In genomic region chr15:59339252-59339672, GRCh38 we compare ENCODE assay signal across 19 cellular contexts. TPM values are rescaled to one million over a fixed set of nuclear protein-coding genes. Genes with fewer than 3 reads are reported as not detected.
DNase-seq lines count a peak whose midpoint lies in the region; ATAC-seq and TF ChIP-seq lines count a peak whose summit lies in the region.
"Had no signal": no experiment of that assay in that cellular context is flagged by ENCODE, and none has a peak within 500 bp of the region (broad histone marks: within the 10 kb centered on the region; RNA-seq: fewer than 3 reads in every experiment).

No MANE protein-coding gene starts in this region.

- H3K4me1 Mint-ChIP-seq in HFFc6 (ENCODE audit: low read depth) = peaks cover 28% of the 10 kb centered on the region
- H3K4me1 Mint-ChIP-seq in osteocyte (ENCODE audit: unreplicated experiment) = peaks cover 13% of the 10 kb centered on the region
- peaks cover 4% of the 10 kb centered on the region for H3K4me1 Mint-ChIP-seq in activated T-cell treated with anti-CD3 and anti-CD28 coated beads, Interleukin-2, amount 50 U/mL, for 4 hours (ENCODE audit: low read depth)
- H3K4me1 Mint-ChIP-seq: activated CD4-positive, alpha-beta memory T cell treated with anti-CD3 and anti-CD28 coated beads, Interleukin-2, amount 10 ng/mL, durations not matched to agents 7 days and 5 days had no signal

- H3K9me3 ChIP-seq in mammary epithelial cell (replicated peaks; ENCODE audit: insufficient read depth, low read length) = no peaks in the 10 kb centered on the region
- H3K9me3 ChIP-seq: colonic mucosa, sigmoid colon, thyroid gland had no signal

- CTCF ChIA-PET in mammary epithelial cell (lab: Charles Lee; ENCODE audit: low non-redundant PET) = interaction anchor here (0.7 kb wide), 1 partner anchor 21 kb away, joined by 3 read pairs; no protein-coding TSS in a partner anchor

- peaks cover 33% of the 10 kb centered on the region for H3K4me1 ChIP-seq in mammary epithelial cell (ENCODE audit: insufficient read depth, low read length)
- H3K4me1 ChIP-seq: colonic mucosa had no signal

- H3K36me3 ChIP-seq in mammary epithelial cell (ENCODE audit: insufficient read depth, low read length) (no peaks in the 10 kb centered on the region), H7 (replicated peaks; ENCODE audit: control insufficient read depth, insufficient read depth, low read length) (no peaks in the 10 kb centered on the region)
- H3K36me3 ChIP-seq: colonic mucosa, sigmoid colon, thyroid gland had no signal

- H3K27ac ChIP-seq in mammary epithelial cell (ENCODE audit: insufficient read depth, low read depth, low read length) = peak overlapping the region; percentile 90
- H3K27ac ChIP-seq: C4-2B, colonic mucosa, sigmoid colon, thyroid gland had no signal

- H3K9me3 Mint-ChIP-seq in HFFc6 = no peaks in the 10 kb centered on the region
- H3K9me3 Mint-ChIP-seq in osteocyte (ENCODE audit: unreplicated experiment) = peaks cover 20% of the 10 kb centered on the region
- H3K9me3 Mint-ChIP-seq in activated T-cell treated with anti-CD3 and anti-CD28 coated beads, Interleukin-2, amount 50 U/mL, for 4 hours = peaks cover 6% of the 10 kb centered on the region
- H3K9me3 Mint-ChIP-seq: activated CD4-positive, alpha-beta memory T cell treated with anti-CD3 and anti-CD28 coated beads, Interleukin-2, amount 10 ng/mL, durations not matched to agents 7 days and 5 days; activated T-cell treated with anti-CD3 and anti-CD28 coated beads, Interleukin-2, amount 50 U/mL, for 72 hours had no signal

- dilution Hi-C loops in mammary epithelial cell (cut with HindIII; ENCODE audit: low sequenced_read_pairs) = no loop called here

- ATAC-seq in activated T-cell treated with anti-CD3 and anti-CD28 coated beads, Interleukin-2, amount 50 U/mL, for 4 hours = no peak
- ATAC-seq: activated naive CD8-positive, alpha-beta T cell treated with anti-CD3 and anti-CD28 coated beads, Interleukin-2, amount 50 U/mL, for 24 hours; activated T-cell treated with anti-CD3 and anti-CD28 coated beads, Interleukin-2, amount 50 U/mL, for 72 hours had no signal

- H3K36me3 Mint-ChIP-seq in HFFc6 (ENCODE audit: low read depth) (peaks cover 26% of the 10 kb centered on the region), osteocyte (ENCODE audit: unreplicated experiment) (peaks cover 13% of the 10 kb centered on the region)
- no peaks in the 10 kb centered on the region for H3K36me3 Mint-ChIP-seq in activated T-cell treated with anti-CD3 and anti-CD28 coated beads, Interleukin-2, amount 50 U/mL, for 4 hours (ENCODE audit: insufficient read depth)

- no peak overlapping the region for H3K9ac ChIP-seq in mammary epithelial cell (ENCODE audit: insufficient read depth, low read length)

- H3K27me3 Mint-ChIP-seq in HFFc6 (ENCODE audit: insufficient read depth) (no peaks in the 10 kb centered on the region), osteocyte (ENCODE audit: unreplicated experiment) (no peaks in the 10 kb centered on the region)
- H3K27me3 Mint-ChIP-seq in activated T-cell treated with anti-CD3 and anti-CD28 coated beads, Interleukin-2, amount 50 U/mL, for 4 hours (ENCODE audit: low read depth) = peaks cover 5% of the 10 kb centered on the region

- H3K4me3 ChIP-seq in mammary epithelial cell (replicated peaks in 1 of 3; ENCODE audit: insufficient read depth in 1 of 3, low read depth in 2 of 3, low read length in 3 of 3) (no peak overlapping the region), fibroblast of villous mesenchyme (ENCODE audit: low read depth, low read length) (no peak overlapping the region), H7 (ENCODE audit: insufficient read depth, low read depth, low read length) (no peak overlapping the region)
- H3K4me3 ChIP-seq: colonic mucosa, sigmoid colon, thyroid gland had no signal

- 7% methylated on average over 3 of the region's 3 CpGs for WGBS in mammary epithelial cell (ENCODE audit: low coverage, missing lambda C conversion rate)

- BruUV-seq in mammary epithelial cell (replicated peaks; lab: Mats Ljungman, UMichigan) = no TSS peak

- H3K4me3 Mint-ChIP-seq in HFFc6 = no peak overlapping the region
- H3K4me3 Mint-ChIP-seq in osteocyte (ENCODE audit: unreplicated experiment) = no peak overlapping the region
- no peak overlapping the region for H3K4me3 Mint-ChIP-seq in activated T-cell treated with anti-CD3 and anti-CD28 coated beads, Interleukin-2, amount 50 U/mL, for 4 hours
- H3K4me3 Mint-ChIP-seq: activated CD4-positive, alpha-beta memory T cell treated with anti-CD3 and anti-CD28 coated beads, Interleukin-2, amount 10 ng/mL, durations not matched to agents 7 days and 5 days; activated naive CD8-positive, alpha-beta T cell treated with anti-CD3 and anti-CD28 coated beads, Interleukin-2, amount 50 U/mL, for 24 hours; activated T-cell treated with anti-CD3 and anti-CD28 coated beads, Interleukin-2, amount 50 U/mL, for 72 hours had no signal

- intact Hi-C loops in mammary epithelial cell (cut with micrococcal nuclease) = loop anchor here (1.0 to 5.0 kb wide), 5 partner anchors 11 to 57 kb away; partner anchors contain the start of gene MYO1E

- H2AFZ ChIP-seq in mammary epithelial cell (ENCODE audit: low read depth, low read length) = no peak overlapping the region

- DNase-seq in HFFc6 (peak; percentile 64), mammary epithelial cell (peak; percentile 94), fibroblast of villous mesenchyme (ENCODE audit: low read depth) (peak; percentile 69), osteocyte (ENCODE audit: extremely low spot score, unreplicated experiment) (no peak), NCI-H1694 (lab: John Stamatoyannopoulos, UW) (no peak), H7 (no peak)
- no peak for DNase-seq in stimulated activated CD8-positive, alpha-beta memory T cell treated with anti-CD3 and anti-CD28 coated beads, Interleukin-4, amount 100 ng/mL, for 48 hours
- DNase-seq in activated T-cell treated with anti-CD3 and anti-CD28 coated beads, Interleukin-2, amount 50 U/mL, for 4 hours = no peak
- DNase-seq: activated CD4-positive, alpha-beta memory T cell treated with anti-CD3 and anti-CD28 coated beads, Interleukin-2, amount 10 ng/mL, durations not matched to agents 7 days and 5 days; activated naive CD8-positive, alpha-beta T cell treated with anti-CD3 and anti-CD28 coated beads, Interleukin-2, amount 50 U/mL, for 24 hours; activated T-cell treated with anti-CD3 and anti-CD28 coated beads, Interleukin-2, amount 50 U/mL, for 72 hours; colonic mucosa; DMS53; foreskin melanocyte; NCI-H187 treated with DMSO at 0.1 percent for 48 hours; NCI-H524 treated with DMSO at 0.1 percent for 48 hours; sigmoid colon; thyroid gland had no signal

- peak overlapping the region; percentile 48 for H3K4me2 ChIP-seq in mammary epithelial cell (ENCODE audit: insufficient read depth, low read depth, low read length)

- in situ Hi-C loops in mammary epithelial cell (cut with MboI; ENCODE audit: low sequenced_read_pairs in 2 of 2) = no loop called here

- H3K27me3 ChIP-seq in mammary epithelial cell (ENCODE audit: insufficient read depth, low read length) (no peaks in the 10 kb centered on the region), H7 (ENCODE audit: control insufficient read depth, insufficient read depth, low read length) (no peaks in the 10 kb centered on the region)
- H3K27me3 ChIP-seq: colonic mucosa, sigmoid colon, thyroid gland had no signal

- no peaks in the 10 kb centered on the region for H4K20me1 ChIP-seq in mammary epithelial cell (ENCODE audit: insufficient read depth, low read length)

- H3K27ac Mint-ChIP-seq in HFFc6 (peak overlapping the region; percentile 64), osteocyte (ENCODE audit: unreplicated experiment) (peak overlapping the region; percentile 5)
- H3K27ac Mint-ChIP-seq: activated CD4-positive, alpha-beta memory T cell treated with anti-CD3 and anti-CD28 coated beads, Interleukin-2, amount 10 ng/mL, durations not matched to agents 7 days and 5 days; activated naive CD8-positive, alpha-beta T cell treated with anti-CD3 and anti-CD28 coated beads, Interleukin-2, amount 50 U/mL, for 24 hours; activated T-cell treated with anti-CD3 and anti-CD28 coated beads, Interleukin-2, amount 50 U/mL, for 72 hours had no signal

- TF ChIP-seq CTCF in HFFc6 (IDR thresholded peaks at IDR 0.05) (no peak), mammary epithelial cell (conservative IDR thresholded peaks at IDR 0.05 in 1 of 2, IDR thresholded peaks at IDR 0.05 in 1 of 2; ENCODE audit: extremely low read depth in 1 of 2, insufficient read depth in 1 of 2, low read depth in 1 of 2, low read length in 2 of 2) (no peak), fibroblast of villous mesenchyme (IDR thresholded peaks at IDR 0.05; ENCODE audit: insufficient read depth, low read depth, low read length) (no peak), osteocyte (IDR thresholded peaks at IDR 0.05) (no peak)

- peaks cover 92% of the 10 kb centered on the region for H3K79me2 ChIP-seq in mammary epithelial cell (ENCODE audit: insufficient read depth, low read length)

RNA-seq across cellular contexts. Expression of gene MYO1E, which starts 33.4 kb away (rescaled TPM):
- total RNA-seq in HFFc6 (2021; fragmentation: NEBNext Ultra II Directional; extraction: Animal tissue kit (Norgen Biotek cat#: 25700)) = 100 to 1,000 TPM; 108 to 142 (median 115) TPM
- total RNA-seq in mammary epithelial cell (100 to 1,000 TPM; 205 to 298 TPM), fibroblast of villous mesenchyme (107 and 123 TPM in 2 replicates), osteocyte (84.6 and 105 TPM in 2 replicates)
- 47.9 TPM for polyA plus RNA-seq in mammary epithelial cell
- 196 TPM for polyA minus RNA-seq in mammary epithelial cell
- total RNA-seq in H7 (2014; rRNA removed; shearing (Covaris generic)) = 34.0 and 46.4 TPM in 2 replicates
- total RNA-seq in activated T-cell treated with anti-CD3 and anti-CD28 coated beads, Interleukin-2, amount 50 U/mL, for 4 hours = 1 to 10 TPM; 1.5 to 3.9 (median 2.3) TPM

Comparison
In these comparisons a context has a peak if more than half of its experiments do, and no peak if none do; other contexts are left out.
1. DNase-seq: peak in HFFc6 (single experiment), mammary epithelial cell (single experiment) and fibroblast of villous mesenchyme (single experiment); none in osteocyte (single experiment), stimulated activated CD8-positive, alpha-beta memory T cell treated with anti-CD3 and anti-CD28 coated beads, Interleukin-4, amount 100 ng/mL, for 48 hours (single experiment), NCI-H1694 (single experiment), H7 (single experiment) and activated T-cell treated with anti-CD3 and anti-CD28 coated beads, Interleukin-2, amount 50 U/mL, for 4 hours (single experiment).